Comparison of ENCODE assay signal across 9 cellular contexts in genomic region chr6:1424306-1424927, GRCh38. TPM values are rescaled to one million over a fixed set of nuclear protein-coding genes. Genes with fewer than 3 reads are reported as not detected.
DNase-seq lines count a peak whose midpoint lies in the region; ATAC-seq, FAIRE-seq and TF ChIP-seq lines count a peak whose summit lies in the region.
"Had no signal": no experiment of that assay in that cellular context is flagged by ENCODE, and none has a peak within 500 bp of the region (broad histone marks: within the 10 kb centered on the region; RNA-seq: fewer than 3 reads in every experiment).

No MANE protein-coding gene starts in this region.

- H3K79me2 ChIP-seq in astrocyte (ENCODE audit: insufficient read depth, low read length): no peaks in the 10 kb centered on the region

- H3K4me2 ChIP-seq in astrocyte (ENCODE audit: low read length): no peak overlapping the region

- H3K9me3 Mint-ChIP-seq in astrocyte (ENCODE audit: unreplicated experiment): no peaks in the 10 kb centered on the region

- no peak overlapping the region for H3K27ac ChIP-seq in astrocyte (ENCODE audit: low read depth, low read length)
- no peak overlapping the region for H3K27ac ChIP-seq in stomach smooth muscle (ENCODE audit: low read length)
- H3K27ac ChIP-seq: gastrocnemius medialis had no signal

- peaks cover 28% of the 10 kb centered on the region for H3K27me3 Mint-ChIP-seq in astrocyte (ENCODE audit: low read depth, unreplicated experiment)

- peaks cover 2% of the 10 kb centered on the region for H3K4me1 Mint-ChIP-seq in astrocyte (ENCODE audit: low read depth, unreplicated experiment)

- POLR2A ChIA-PET in AG04449 (lab: Yijun Ruan, JAX): no interaction called here
- POLR2A ChIA-PET in GM10248 (lab: Yijun Ruan, JAX): no interaction called here

- H3K4me1 ChIP-seq in astrocyte (ENCODE audit: insufficient read depth, low read length): no peaks in the 10 kb centered on the region
- peaks cover 13% of the 10 kb centered on the region for H3K4me1 ChIP-seq in stomach smooth muscle (ENCODE audit: control insufficient read depth, insufficient read depth, low read length)
- H3K4me1 ChIP-seq: gastrocnemius medialis had no signal

- H3K36me3 ChIP-seq in astrocyte (ENCODE audit: insufficient read depth, low read length) (no peaks in the 10 kb centered on the region), stomach smooth muscle (ENCODE audit: control insufficient read depth in 2 of 2, insufficient read depth in 2 of 2, low read length in 2 of 2) (no peaks in the 10 kb centered on the region)
- H3K36me3 ChIP-seq: gastrocnemius medialis had no signal

- H3K36me3 Mint-ChIP-seq in astrocyte (ENCODE audit: low read depth, unreplicated experiment): peaks cover 1% of the 10 kb centered on the region

- H4K20me1 ChIP-seq in astrocyte (ENCODE audit: insufficient read depth, low read length): no peaks in the 10 kb centered on the region

- no peak for FAIRE-seq in astrocyte (lab: Jason Lieb, UNC)

- H3K4me3 ChIP-seq in AG04449 (ENCODE audit: low read depth, low read length) (no peak overlapping the region), astrocyte (ENCODE audit: insufficient read depth, low read depth, low read length) (no peak overlapping the region), stomach smooth muscle (ENCODE audit: low read length in 2 of 2) (peak overlapping the region; percentile 49 to 54)
- H3K4me3 ChIP-seq: gastrocnemius medialis had no signal

- peak overlapping the region; percentile 23 for H3K27ac Mint-ChIP-seq in astrocyte (ENCODE audit: unreplicated experiment)

- H3K27me3 ChIP-seq in astrocyte (ENCODE audit: insufficient read depth, low read length) (peaks cover 4% of the 10 kb centered on the region), stomach smooth muscle (ENCODE audit: control insufficient read depth in 1 of 2, insufficient read depth in 2 of 2, low read length in 2 of 2) (no peaks in the 10 kb centered on the region)

- no peak overlapping the region for H2AFZ ChIP-seq in astrocyte (ENCODE audit: low read depth, low read length)

- CTCF ChIA-PET in AG04449 (lab: Yijun Ruan, JAX): interaction anchor here (0.6 to 3.9 kb wide), 9 partner anchors 11 to 844 kb away, joined by 3 to 27 read pairs (median 4); no protein-coding TSS in a partner anchor
- CTCF ChIA-PET in GM10248 (lab: Yijun Ruan, JAX): interaction anchor here (0.7 to 3.9 kb wide), 12 partner anchors 12 to 834 kb away, joined by 3 to 23 read pairs (median 4); no protein-coding TSS in a partner anchor

- H3K9ac ChIP-seq in astrocyte (ENCODE audit: low read length): no peak overlapping the region
- H3K9ac ChIP-seq in stomach smooth muscle (ENCODE audit: low read length in 2 of 2): peak overlapping the region in 1 of 2 donors; percentile 51

- no peak for ATAC-seq in GM21786 (IDR thresholded peaks at IDR 0.05; ENCODE audit: unreplicated experiment)
- ATAC-seq in HG02678 (IDR thresholded peaks at IDR 0.05; ENCODE audit: unreplicated experiment): no peak

- no peak overlapping the region for H3K4me3 Mint-ChIP-seq in astrocyte (ENCODE audit: unreplicated experiment)

- peak; percentile 57 for TF ChIP-seq CTCF in AG04449 (IDR thresholded peaks at IDR 0.05; ENCODE audit: insufficient read depth, low read length, missing control alignments)
- peak; percentile 67 for TF ChIP-seq CTCF in GM10248 (IDR thresholded peaks at IDR 0.05; ENCODE audit: control extremely low read depth, extremely low read depth, low read depth, missing control alignments)
- peak; percentile 72 for TF ChIP-seq CTCF in astrocyte (IDR thresholded peaks at IDR 0.05; ENCODE audit: insufficient read depth, low read depth, low read length)

- DNase-seq in AG04449 (ENCODE audit: low read depth, low spot score): no peak
- DNase-seq in GM10248 (ENCODE audit: extremely low spot score): peak; percentile 57
- DNase-seq in NCI-H2029 treated with DMSO at 0.1 percent for 48 hours (lab: John Stamatoyannopoulos, UW): peak; percentile 33
- DNase-seq in astrocyte (ENCODE audit: low read depth): peak; percentile 22
- peak; percentile 81 for DNase-seq in iPS-NIHi11 (ENCODE audit: low spot score)
- DNase-seq: gastrocnemius medialis had no signal

- H3K9me3 ChIP-seq in astrocyte (ENCODE audit: insufficient read depth, low read depth, low read length) (no peaks in the 10 kb centered on the region), stomach smooth muscle (ENCODE audit: control insufficient read depth in 2 of 2, low read length in 2 of 2) (peaks cover 0 to 4% of the 10 kb centered on the region in 2 donors)
- H3K9me3 ChIP-seq: gastrocnemius medialis had no signal

RNA-seq across cellular contexts. Expression of gene FOXF2, which starts 35.0 kb away (rescaled TPM):
- 0.46 and 0.61 TPM in 2 replicates for total RNA-seq in astrocyte

Comparison
In these comparisons a context has a peak if more than half of its experiments do, and no peak if none do; other contexts are left out.
1. H3K4me3 ChIP-seq: peak in stomach smooth muscle (2 of 2); none in AG04449 (single experiment) and astrocyte (single experiment).
2. Peak in every context shown above with its lines, with median percentiles within 50 percentile points of each other: CTCF ChIP-seq.